Comparison of ENCODE assay signal across 8 cellular contexts in the genomic region with DNA sequence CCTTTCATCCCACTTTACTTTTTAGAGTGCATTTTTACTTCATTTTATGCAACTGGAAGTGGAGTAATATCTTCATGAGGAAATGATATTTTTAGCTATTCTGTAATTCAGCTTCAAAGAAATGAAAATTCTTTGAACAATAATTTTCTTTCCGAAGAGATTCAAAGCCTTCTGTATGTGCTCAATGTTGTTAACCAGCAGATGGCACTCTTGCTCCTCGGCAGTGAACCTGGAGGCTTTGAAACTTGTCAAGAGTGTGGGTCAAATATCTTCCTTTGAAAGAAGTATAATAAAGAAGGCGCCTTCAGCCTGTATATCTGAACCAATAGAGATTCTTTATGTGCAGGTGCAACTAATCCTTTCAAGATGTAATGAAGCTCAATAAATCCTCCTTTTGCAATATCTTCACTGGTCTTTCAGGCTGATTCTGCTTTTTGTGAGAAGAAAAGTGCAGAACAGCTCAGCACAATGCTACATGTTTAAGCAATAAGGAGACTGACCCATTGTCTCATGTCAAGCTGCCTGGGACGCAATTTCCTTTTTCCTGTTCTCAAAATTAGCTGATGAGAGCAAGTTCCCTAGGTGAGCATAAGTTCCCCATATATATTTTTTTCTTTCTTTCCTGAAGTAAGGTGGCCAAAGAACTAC.
DNase-seq lines count a peak whose midpoint lies in the region; ATAC-seq and TF ChIP-seq lines count a peak whose summit lies in the region.

No MANE protein-coding gene starts in this region.

- DNase-seq in NCI-H1092 (lab: John Stamatoyannopoulos, UW) (peak; percentile 38), body of pancreas (peak; percentile 48 to 64 (median 52)), iPS-NIHi7 (ENCODE audit: extremely low spot score) (peak; percentile 50)
- peak; percentile 54 for DNase-seq in stimulated activated CD4-positive, alpha-beta T cell treated with anti-CD3 and anti-CD28 coated beads, Interleukin-15, amount 100 ng/mL, for 24 hours

- WGBS in body of pancreas, 2 donors = 14% methylated on average over 4 of the region's 4 CpGs

- no peaks in the 10 kb centered on the region for H3K4me1 ChIP-seq in body of pancreas

- no peak for TF ChIP-seq POLR2A in body of pancreas (IDR thresholded peaks at IDR 0.05)

- TF ChIP-seq CTCF in 22Rv1 (IDR thresholded peaks at IDR 0.05) (peak; percentile 99), GM12874 (IDR thresholded peaks at IDR 0.05; ENCODE audit: insufficient read depth, low read depth, low read length) (peak; percentile 66), body of pancreas (IDR thresholded peaks at IDR 0.05) (peak; percentile 43 to 88 (median 71))

- no peaks in the 10 kb centered on the region for H3K9me3 ChIP-seq in body of pancreas

- no peaks in the 10 kb centered on the region for H3K27me3 ChIP-seq in body of pancreas

- intact Hi-C loops in body of pancreas (cut with DNase I) = no loop called here

- no peak overlapping the region for H3K4me3 ChIP-seq in body of pancreas

- H3K27ac ChIP-seq in 22Rv1 (no peak overlapping the region), body of pancreas (no peak overlapping the region)

- H3K36me3 ChIP-seq in body of pancreas (replicated peaks in 1 of 2; ENCODE audit: insufficient read depth in 1 of 2, low read depth in 2 of 2) = no peaks in the 10 kb centered on the region

- ATAC-seq in HG02642 (IDR thresholded peaks at IDR 0.05; ENCODE audit: poor library complexity, unreplicated experiment) = peak; percentile 82
- ATAC-seq in SK-N-SH treated with all-trans-retinoic acid at 6 μM for 48 hours = peak; percentile 98
- peak; percentile 72 for ATAC-seq in body of pancreas

TF ChIP-seq in SK-N-SH treated with all-trans-retinoic acid at 6 μM for 48 hours, 23 proteins besides CTCF, POLR2A, EP300 and RAD21:
- TF ChIP-seq ZNF8 (CRISPR knock-in tag; IDR thresholded peaks at IDR 0.05) = no peak
- TF ChIP-seq ZNF70 (CRISPR knock-in tag; IDR thresholded peaks at IDR 0.05) = no peak
- no peak for TF ChIP-seq SNAI2 (CRISPR knock-in tag; IDR thresholded peaks at IDR 0.05)
